In genomic region chr19:47132522-47132852, GRCh38 we compare ENCODE assay signal across 12 cellular contexts. TPM values are rescaled to one million over a fixed set of nuclear protein-coding genes. Genes with fewer than 3 reads are reported as not detected.
DNase-seq lines count a peak whose midpoint lies in the region; ATAC-seq and TF ChIP-seq lines count a peak whose summit lies in the region.
"Had no signal": no experiment of that assay in that cellular context is flagged by ENCODE, and none has a peak within 500 bp of the region (broad histone marks: within the 10 kb centered on the region; RNA-seq: fewer than 3 reads in every experiment).

No MANE protein-coding gene starts in this region.

- ATAC-seq in gastrocnemius medialis: no peak

- H3K27ac Mint-ChIP-seq in T-helper 1 cell treated with Interleukin-12 subunit alpha and Interleukin-12 subunit beta and Interleukin-4 antibody, amounts not matched to agents 30 μg/mL and 1 μg/mL, for 36 hours: peak overlapping the region; percentile 36
- H3K27ac Mint-ChIP-seq in chondrocyte (ENCODE audit: unreplicated experiment) (peak overlapping the region; percentile 98), osteocyte (ENCODE audit: unreplicated experiment) (peak overlapping the region; percentile 97)

- TF ChIP-seq POLR2A in gastrocnemius medialis (IDR thresholded peaks at IDR 0.05): no peak

- peak overlapping the region; percentile 99 for H3K4me3 Mint-ChIP-seq in T-helper 1 cell treated with Interleukin-12 subunit alpha and Interleukin-12 subunit beta and Interleukin-4 antibody, amounts not matched to agents 30 μg/mL and 1 μg/mL, for 36 hours
- H3K4me3 Mint-ChIP-seq in chondrocyte (ENCODE audit: unreplicated experiment) (peak overlapping the region; percentile 99), osteocyte (ENCODE audit: unreplicated experiment) (peak overlapping the region; percentile 99)

- peak overlapping the region; percentile 98 for H3K4me3 ChIP-seq in NT2/D1 (ENCODE audit: insufficient read length, low read depth)
- no peak overlapping the region for H3K4me3 ChIP-seq in gastrocnemius medialis

- H3K4me1 ChIP-seq in NT2/D1 (ENCODE audit: insufficient read depth, insufficient read length): peaks cover 8% of the 10 kb centered on the region
- H3K4me1 ChIP-seq in gastrocnemius medialis: peaks cover 0 to 4% of the 10 kb centered on the region in 2 donors

- H3K36me3 ChIP-seq in NT2/D1 (ENCODE audit: insufficient read depth, insufficient read length, low read length): peaks cover 23% of the 10 kb centered on the region
- no peaks in the 10 kb centered on the region for H3K36me3 ChIP-seq in gastrocnemius medialis

- intact Hi-C loops in gastrocnemius medialis (cut with DNase I; ENCODE audit: low total_unique reads): loop anchor here (5.0 kb wide), 1 partner anchor 110 kb away; no protein-coding TSS in a partner anchor

- peaks cover 43% of the 10 kb centered on the region for H3K4me1 Mint-ChIP-seq in T-helper 1 cell treated with Interleukin-12 subunit alpha and Interleukin-12 subunit beta and Interleukin-4 antibody, amounts not matched to agents 30 μg/mL and 1 μg/mL, for 36 hours (ENCODE audit: low read depth)
- H3K4me1 Mint-ChIP-seq in chondrocyte (ENCODE audit: low read depth) (peaks cover 44% of the 10 kb centered on the region), osteocyte (ENCODE audit: unreplicated experiment) (peaks cover 49% of the 10 kb centered on the region)

- H3K36me3 Mint-ChIP-seq in T-helper 1 cell treated with Interleukin-12 subunit alpha and Interleukin-12 subunit beta and Interleukin-4 antibody, amounts not matched to agents 30 μg/mL and 1 μg/mL, for 36 hours (ENCODE audit: low read depth): peaks cover 35% of the 10 kb centered on the region
- H3K36me3 Mint-ChIP-seq in chondrocyte (ENCODE audit: low read depth) (peaks cover 7% of the 10 kb centered on the region), osteocyte (ENCODE audit: unreplicated experiment) (peaks cover 11% of the 10 kb centered on the region)

- H3K9ac ChIP-seq in NT2/D1 (ENCODE audit: insufficient read length, low read depth): peak overlapping the region; percentile 42

- H3K9me3 Mint-ChIP-seq in T-helper 1 cell treated with Interleukin-12 subunit alpha and Interleukin-12 subunit beta and Interleukin-4 antibody, amounts not matched to agents 30 μg/mL and 1 μg/mL, for 36 hours: peaks cover 5% of the 10 kb centered on the region
- H3K9me3 Mint-ChIP-seq in chondrocyte (ENCODE audit: low read depth) (peaks cover 4% of the 10 kb centered on the region), osteocyte (ENCODE audit: unreplicated experiment) (peaks cover 4% of the 10 kb centered on the region)

- H3K27me3 Mint-ChIP-seq in T-helper 1 cell treated with Interleukin-12 subunit alpha and Interleukin-12 subunit beta and Interleukin-4 antibody, amounts not matched to agents 30 μg/mL and 1 μg/mL, for 36 hours (ENCODE audit: low read depth): no peaks in the 10 kb centered on the region
- H3K27me3 Mint-ChIP-seq in chondrocyte (ENCODE audit: low read depth) (no peaks in the 10 kb centered on the region), osteocyte (ENCODE audit: unreplicated experiment) (no peaks in the 10 kb centered on the region)

- in situ Hi-C loops in gastrocnemius medialis (cut with MboI; ENCODE audit: low sequenced_read_pairs in 4 of 4): loop anchor here in 1 of 4 donors (10.0 kb wide), 1 partner anchor 112 kb away; no protein-coding TSS in a partner anchor

- DNase-seq in T-helper 1 cell: no peak
- no peak for DNase-seq in NT2/D1 (ENCODE audit: low read depth, low spot score)
- no peak for DNase-seq in chondrocyte (ENCODE audit: low spot score)
- DNase-seq in osteocyte (ENCODE audit: extremely low spot score, unreplicated experiment): no peak
- no peak for DNase-seq in gastrocnemius medialis
- no peak for DNase-seq in central memory CD4-positive, alpha-beta T cell
- DNase-seq in amniotic stem cell (lab: John Stamatoyannopoulos, UW): no peak
- DNase-seq: dermis blood vessel endothelial cell, hippocampal formation, NCI-H1436, RPMI8226 had no signal

- H3K27ac ChIP-seq in gastrocnemius medialis: no peak overlapping the region

- no peak for TF ChIP-seq CTCF in chondrocyte (IDR thresholded peaks at IDR 0.05)
- no peak for TF ChIP-seq CTCF in osteocyte (IDR thresholded peaks at IDR 0.05)
- TF ChIP-seq CTCF in gastrocnemius medialis (IDR thresholded peaks at IDR 0.05 in 4 of 5, conservative IDR thresholded peaks at IDR 0.05 in 1 of 5): no peak

- no peaks in the 10 kb centered on the region for H3K27me3 ChIP-seq in NT2/D1 (ENCODE audit: insufficient read depth, insufficient read length)
- no peaks in the 10 kb centered on the region for H3K27me3 ChIP-seq in gastrocnemius medialis

- H3K9me3 ChIP-seq in NT2/D1 (ENCODE audit: insufficient read depth, low read length): peaks cover 3% of the 10 kb centered on the region; the same call in 1 of the 2 replicates
- no peaks in the 10 kb centered on the region for H3K9me3 ChIP-seq in gastrocnemius medialis

RNA-seq across cellular contexts. Expression of gene SAE1, which starts 1.9 kb away (rescaled TPM):
- total RNA-seq in chondrocyte (91.2 to 107 TPM (median 95.7 TPM) in 3 replicates), osteocyte (96.6 and 110 TPM in 2 replicates), gastrocnemius medialis (10 to 100 TPM; 29.7 to 74.6 (median 46.4) TPM)

RNA-seq across cellular contexts. Expression of gene ZC3H4, which starts 18.9 kb away (rescaled TPM):
- total RNA-seq in chondrocyte (43.5 to 54.2 TPM (median 46.2 TPM) in 3 replicates), osteocyte (53.1 and 60.2 TPM in 2 replicates), gastrocnemius medialis (10 to 100 TPM; 16.2 to 31.7 (median 22.8) TPM)

Comparison
In these comparisons a context has a peak if more than half of its experiments do, and no peak if none do; other contexts are left out.
1. H3K27ac Mint-ChIP-seq: peak in every context shown above with its lines; median percentile 98 in chondrocyte; 97 in osteocyte; 36 in T-helper 1 cell treated with Interleukin-12 subunit alpha and Interleukin-12 subunit beta and Interleukin-4 antibody, amounts not matched to agents 30 μg/mL and 1 μg/mL, for 36 hours.